Comparison of ENCODE assay signal across 1 cellular context in genomic region chr15:82044373-82045178, GRCh38.
TF ChIP-seq lines count a peak whose summit lies in the region.

No MANE protein-coding gene starts in this region.

TF ChIP-seq in GM12878, 131 proteins besides CTCF, POLR2A, EP300 and RAD21 (continued from another document):
- TF ChIP-seq BCL3 (IDR thresholded peaks at IDR 0.05; ENCODE audit: borderline replicate concordance, insufficient read depth, low read depth, low read length, poor library complexity, severe bottlenecking), result no peak
- TF ChIP-seq RB1 (IDR thresholded peaks at IDR 0.05; ENCODE audit: borderline replicate concordance), result no peak
- TF ChIP-seq ESRRA (IDR thresholded peaks at IDR 0.05; ENCODE audit: low read length), result no peak
